ENCODE assay signal across 8 cellular contexts in genomic region chr1:114669562-114670082, GRCh38. TPM values are rescaled to one million over a fixed set of nuclear protein-coding genes. Genes with fewer than 3 reads are reported as not detected.
DNase-seq lines count a peak whose midpoint lies in the region; ATAC-seq and TF ChIP-seq lines count a peak whose summit lies in the region.

Gene DENND2C, minus strand, starts transcription at chr1:114670049. Its CDS starts 44,065 bp downstream, at chr1:114625984.

- H3K27ac ChIP-seq in right lobe of liver (peak within 1 kb of the TSS; percentile 56 to 84 (median 77)), transverse colon (peak within 1 kb of the TSS; percentile 76 to 85 (median 81))

- H3K4me3 ChIP-seq in GM12865 (ENCODE audit: low read depth, low read length) (peak within 1 kb of the TSS; percentile 64), right lobe of liver (peak within 1 kb of the TSS; percentile 69 to 75 (median 70)), transverse colon (peak within 1 kb of the TSS; percentile 46 to 73 (median 54))

- in situ Hi-C loops in transverse colon (cut with MboI; ENCODE audit: low pct_ligation_motif_present in 1 of 4, low pct_unique_long_range_greater_than_20kb in 1 of 4, low sequenced_read_pairs in 3 of 4), result no loop called here

- DNase-seq in GM12865 (ENCODE audit: low read depth) (no peak), HS-27A (ENCODE audit: low read depth) (peak; percentile 5), right lobe of liver (no peak), transverse colon (no peak), kidney tubule cell (ENCODE audit: low spot score) (no peak), T-helper 9 cell (no peak)

- no peaks in the 10 kb centered on the region for H3K36me3 ChIP-seq in right lobe of liver
- H3K36me3 ChIP-seq in transverse colon, result no peaks in the 10 kb centered on the region

- H3K9me3 ChIP-seq in right lobe of liver (no peaks in the 10 kb centered on the region), transverse colon (no peaks in the 10 kb centered on the region)

- no peak for TF ChIP-seq EP300 in transverse colon (IDR thresholded peaks at IDR 0.05; ENCODE audit: low read depth)

- ATAC-seq in GM21515 (IDR thresholded peaks at IDR 0.05; ENCODE audit: unreplicated experiment) (peak; percentile 62), right lobe of liver (peak; percentile 32 to 66 (median 62))

- H3K27me3 ChIP-seq in right lobe of liver (no peaks in the 10 kb centered on the region), transverse colon (no peaks in the 10 kb centered on the region)

- WGBS in right lobe of liver (ENCODE audit: insufficient coverage, low coverage, low lambda C conversion rate, missing lambda C conversion rate), result 0% methylated on average over 5 of the region's 50 CpGs
- WGBS in transverse colon (ENCODE audit: low coverage in 1 of 2), 2 donors, result 1% methylated on average over 31 of the region's 50 CpGs; no CpG with 5 or more reads in 1 of the 2 donors

- H3K27ac Mint-ChIP-seq in brain, result peak within 1 kb of the TSS in 3 of 5 experiments; percentile 44 to 81 (median 73)

- no peaks in the 10 kb centered on the region for H3K9me3 Mint-ChIP-seq in brain

- H3K4me1 Mint-ChIP-seq in brain, result peaks cover 11% of the 10 kb centered on the region

- peak within 1 kb of the TSS; percentile 87 to 94 (median 91) for H3K4me3 Mint-ChIP-seq in brain

- no peaks in the 10 kb centered on the region for H3K36me3 Mint-ChIP-seq in brain

- intact Hi-C loops in right lobe of liver (cut with DNase I) (no loop called here), transverse colon (cut with DNase I; ENCODE audit: low total_unique reads) (no loop called here)

- TF ChIP-seq POLR2A in right lobe of liver (IDR thresholded peaks at IDR 0.05) (no peak), transverse colon (IDR thresholded peaks at IDR 0.05) (no peak)

- peaks cover 67% of the 10 kb centered on the region for H3K27me3 Mint-ChIP-seq in brain

- TF ChIP-seq CTCF in GM12865 (IDR thresholded peaks at IDR 0.05; ENCODE audit: insufficient read depth, low read depth, low read length, missing control alignments) (peak; percentile 26), brain (conservative IDR thresholded peaks at IDR 0.05) (peak in 1 of 2 experiments; percentile 0), right lobe of liver (IDR thresholded peaks at IDR 0.05) (no peak), transverse colon (IDR thresholded peaks at IDR 0.05) (peak in 1 of 5 experiments; percentile 7)

- peaks cover 0 to 4% (median 0%) of the 10 kb centered on the region in 4 donors for H3K4me1 ChIP-seq in right lobe of liver
- H3K4me1 ChIP-seq in transverse colon, result peaks cover 0 to 16% (median 5%) of the 10 kb centered on the region in 4 donors

RNA-seq across cellular contexts. Expression of gene DENND2C, which starts in this region (rescaled TPM):
- 0.22 TPM for polyA plus RNA-seq in brain (ENCODE audit: insufficient read depth, low read depth, low replicate concordance)
- total RNA-seq in right lobe of liver (1 to 10 TPM; 2.5 to 5.1 (median 4.4) TPM), transverse colon (1 to 10 TPM in 3 of 4 donors, under 1 TPM in 1; 0.80 to 2.5 (median 1.4) TPM)
